In the genomic region with DNA sequence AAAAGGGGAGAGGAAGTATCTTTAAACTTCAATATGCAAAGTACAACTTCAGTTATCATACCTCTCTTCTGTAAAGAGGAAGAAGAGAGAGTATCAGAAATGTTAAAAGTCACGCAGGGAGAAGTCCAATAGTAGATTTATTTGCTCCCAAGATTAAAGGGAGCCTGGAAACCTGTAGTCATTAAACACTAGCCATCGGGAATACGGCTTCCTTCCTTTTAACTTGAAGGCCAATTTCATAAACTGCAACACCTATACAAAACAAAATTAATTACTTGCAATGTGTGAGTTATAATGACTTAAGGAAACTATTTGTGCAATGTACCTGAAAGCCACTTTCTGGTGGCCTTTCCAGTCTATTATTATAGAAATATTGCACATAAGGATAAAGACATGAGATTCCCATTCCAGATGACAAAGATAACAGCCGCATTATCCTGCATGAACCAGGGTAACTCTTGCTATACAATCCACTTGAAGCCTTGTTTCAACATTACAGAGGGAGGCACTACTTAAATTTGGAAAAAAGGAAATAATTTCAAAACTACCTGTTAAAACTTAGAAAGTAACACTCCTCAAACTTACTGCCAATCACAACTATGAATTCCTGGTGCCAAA, we compare ENCODE assay signal across 8 cellular contexts. TPM values are rescaled to one million over a fixed set of nuclear protein-coding genes. Genes with fewer than 3 reads are reported as not detected.
A peak's percentile ranks its signal among the peaks of the same experiment; 100 is the strongest.
DNase-seq lines count a peak whose midpoint lies in the region; ATAC-seq, FAIRE-seq and TF ChIP-seq lines count a peak whose summit lies in the region.

No MANE protein-coding gene starts in this region.

- no peak overlapping the region for H2AK5ac ChIP-seq in mesenchymal stem cell (ENCODE audit: low read length, severe bottlenecking)

- H3K4me2 ChIP-seq in mesenchymal stem cell (ENCODE audit: low read length, poor library complexity, severe bottlenecking), result no peak overlapping the region

- no peak overlapping the region for H2BK120ac ChIP-seq in mesenchymal stem cell (ENCODE audit: low read depth, low read length)

- no peak overlapping the region for H3K14ac ChIP-seq in mesenchymal stem cell (ENCODE audit: low read length in 2 of 2)

- no peak overlapping the region for H2BK12ac ChIP-seq in mesenchymal stem cell (ENCODE audit: low read length in 2 of 2)

- intact Hi-C loops in left ventricle myocardium inferior (cut with micrococcal nuclease), result loop anchor here (5.0 to 10.0 kb wide), 2 partner anchors 329 to 424 kb away; no protein-coding TSS in a partner anchor
- intact Hi-C loops in left cardiac atrium (cut with DNase I), result loop anchor here (5.0 to 10.0 kb wide), 4 partner anchors 139 to 756 kb away; no protein-coding TSS in a partner anchor
- intact Hi-C loops in aorta (cut with DNase I), result loop anchor here (5.0 to 10.0 kb wide), 7 partner anchors 79 to 759 kb away; no protein-coding TSS in a partner anchor

- no peaks in the 10 kb centered on the region for H3K27me3 ChIP-seq in left ventricle myocardium inferior (ENCODE audit: low read depth)
- no peaks in the 10 kb centered on the region for H3K27me3 ChIP-seq in mesenchymal stem cell (ENCODE audit: control insufficient read depth in 1 of 2, insufficient read depth in 1 of 2, low read length in 2 of 2)
- H3K27me3 ChIP-seq in aorta (ENCODE audit: control insufficient read depth in 1 of 2, insufficient read depth in 2 of 2, low read length in 1 of 2), result no peaks in the 10 kb centered on the region

- H3K4me1 ChIP-seq in left ventricle myocardium inferior (peaks cover 92% of the 10 kb centered on the region), mesenchymal stem cell (ENCODE audit: control insufficient read depth, insufficient read depth, low read depth, low read length) (no peaks in the 10 kb centered on the region), aorta (ENCODE audit: control insufficient read depth in 1 of 2, insufficient read depth in 2 of 2, low read length in 2 of 2) (peaks cover 2 to 11% of the 10 kb centered on the region in 2 donors)

- no peak overlapping the region for H4K91ac ChIP-seq in mesenchymal stem cell (ENCODE audit: low read length)

- H4K8ac ChIP-seq in mesenchymal stem cell (ENCODE audit: low read length), result no peak overlapping the region

- peak overlapping the region; percentile 97 for H3K4me3 ChIP-seq in left ventricle myocardium inferior
- peak overlapping the region; percentile 94 for H3K4me3 ChIP-seq in astrocyte of the spinal cord (ENCODE audit: low read depth, low read length)
- H3K4me3 ChIP-seq in mesenchymal stem cell (ENCODE audit: insufficient read depth in 1 of 2, low read depth in 1 of 2, low read length in 2 of 2), result peak overlapping the region in 1 of 2 experiments; percentile 87
- peak overlapping the region; percentile 96 to 98 for H3K4me3 ChIP-seq in aorta (ENCODE audit: low read length in 2 of 2)

- FAIRE-seq in frontal cortex (lab: Jason Lieb, UNC), result no peak

- in situ Hi-C loops in astrocyte of the spinal cord (cut with HindIII; ENCODE audit: low sequenced_read_pairs), result no loop called here

- no peak for TF ChIP-seq CTCF in left ventricle myocardium inferior (IDR thresholded peaks at IDR 0.05; ENCODE audit: borderline replicate concordance)
- no peak for TF ChIP-seq CTCF in astrocyte of the spinal cord (IDR thresholded peaks at IDR 0.05; ENCODE audit: low read depth, low read length)

- 100% methylated on average over 1 of the region's 4 CpGs for WGBS in mesenchymal stem cell
- 23 to 30% methylated on average over 4 of the region's 4 CpGs for WGBS in aorta, 2 donors

- H2AFZ ChIP-seq in mesenchymal stem cell (ENCODE audit: low read depth, low read length), result no peak overlapping the region

- H2BK15ac ChIP-seq in mesenchymal stem cell (ENCODE audit: low read depth, poor library complexity, severe bottlenecking), result no peak overlapping the region

- H2BK5ac ChIP-seq in mesenchymal stem cell (ENCODE audit: low read depth, low read length, poor library complexity, severe bottlenecking), result no peak overlapping the region

- peaks cover 4% of the 10 kb centered on the region for H3K79me1 ChIP-seq in mesenchymal stem cell (replicated peaks; ENCODE audit: low read length, poor library complexity, severe bottlenecking)

- peak overlapping the region; percentile 93 for H3K9ac ChIP-seq in mesenchymal stem cell (ENCODE audit: low read length)

- DNase-seq in left ventricle myocardium inferior, result no peak
- DNase-seq in left cardiac atrium, result no peak
- DNase-seq in astrocyte of the spinal cord (ENCODE audit: low read depth, low spot score), result no peak
- peak; percentile 8 for DNase-seq in mesenchymal stem cell
- DNase-seq in aorta, result no peak
- DNase-seq in NCI-H345 treated with DMSO at 0.1 percent for 48 hours (lab: John Stamatoyannopoulos, UW; ENCODE audit: unreplicated experiment), result no peak
- no peak for DNase-seq in frontal cortex (ENCODE audit: low spot score in 2 of 2)

- H3K9me3 ChIP-seq in left ventricle myocardium inferior (replicated peaks), result no peaks in the 10 kb centered on the region
- H3K9me3 ChIP-seq in mesenchymal stem cell (ENCODE audit: control insufficient read depth, low read length), result no peaks in the 10 kb centered on the region
- no peaks in the 10 kb centered on the region for H3K9me3 ChIP-seq in aorta (ENCODE audit: control insufficient read depth, low read length)

- H3K36me3 ChIP-seq in left ventricle myocardium inferior (peaks cover 37% of the 10 kb centered on the region), mesenchymal stem cell (ENCODE audit: control insufficient read depth in 1 of 2, insufficient read depth in 2 of 2, low read depth in 1 of 2, low read length in 2 of 2) (peaks cover 3 to 41% of the 10 kb centered on the region in 2 experiments), aorta (ENCODE audit: control insufficient read depth in 1 of 2, insufficient read depth in 2 of 2, low read length in 1 of 2) (no peaks in the 10 kb centered on the region)

- no peak overlapping the region for H3K23ac ChIP-seq in mesenchymal stem cell (ENCODE audit: low read length in 2 of 2)

- H3K27ac ChIP-seq in left ventricle myocardium inferior (replicated peaks), result peak overlapping the region; percentile 98
- no peak overlapping the region for H3K27ac ChIP-seq in mesenchymal stem cell (ENCODE audit: low read length, poor library complexity, severe bottlenecking)
- no peak overlapping the region for H3K27ac ChIP-seq in aorta (ENCODE audit: low read depth in 1 of 2, low read length in 2 of 2)

- no peak overlapping the region for H3K4ac ChIP-seq in mesenchymal stem cell (ENCODE audit: low read depth in 1 of 2, low read length in 2 of 2)

- ATAC-seq in left cardiac atrium (no peak), aorta (ENCODE audit: low FRiP score) (no peak), HG02588 (IDR thresholded peaks at IDR 0.05; ENCODE audit: unreplicated experiment) (no peak)

- no peak overlapping the region for H3K18ac ChIP-seq in mesenchymal stem cell (ENCODE audit: low read depth in 1 of 2, low read length in 2 of 2)

RNA-seq across cellular contexts. Expression of gene BTG1, which starts 4.6 kb away (rescaled TPM):
- total RNA-seq in left ventricle myocardium inferior, result 79.4 TPM
- 100 to 1,000 TPM; 121 to 152 TPM for total RNA-seq in left cardiac atrium
- 51.7 TPM for polyA plus RNA-seq in mesenchymal stem cell (2013, experiment 1 of 2)
- polyA plus RNA-seq in mesenchymal stem cell (2013, experiment 2 of 2), result 55.6 TPM
- 10 to 100 TPM; 81.0 to 86.9 TPM for total RNA-seq in aorta
- 10 to 100 TPM; 25.7 to 46.1 TPM for polyA plus RNA-seq in aorta
- total RNA-seq in frontal cortex, result 15.5 TPM
